ENCODE assay signal across 1 cellular context in the genomic region with DNA sequence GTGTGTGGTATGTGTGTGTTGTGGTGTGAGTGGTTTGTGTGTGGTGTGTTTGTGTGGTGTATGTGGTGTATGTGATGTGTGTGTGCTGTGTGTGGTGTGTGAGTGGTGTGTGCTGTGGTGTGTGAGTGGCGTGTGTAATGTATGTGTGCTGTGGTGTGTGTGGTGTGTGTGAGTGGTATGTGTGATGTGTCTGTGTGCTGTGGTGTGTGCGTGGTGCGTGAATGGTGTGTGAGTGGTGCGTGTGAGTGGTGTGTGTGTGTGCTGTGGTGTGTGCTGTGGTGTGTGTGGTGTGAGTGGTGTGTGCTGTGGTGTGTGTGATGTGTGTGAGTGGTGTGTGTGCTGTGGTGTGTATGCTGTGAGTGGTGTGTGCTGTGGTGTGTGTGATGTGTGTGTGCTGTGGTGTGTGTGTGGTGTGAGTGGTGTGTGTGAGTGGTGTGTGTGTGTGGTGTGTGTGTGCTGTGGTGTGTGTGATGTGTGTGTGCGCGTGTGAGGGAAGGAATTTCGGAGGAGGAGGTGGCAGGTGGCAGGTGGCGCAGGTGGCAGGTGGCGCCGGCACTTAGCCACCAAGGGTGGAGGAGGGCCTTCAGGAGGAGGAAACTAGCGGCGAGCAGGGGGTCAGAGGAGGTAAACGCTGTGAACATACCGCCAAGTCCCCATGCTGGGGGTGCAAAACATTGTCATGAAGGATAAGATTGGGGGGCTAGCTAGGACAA.
TF ChIP-seq lines count a peak whose summit lies in the region.

No MANE protein-coding gene starts in this region.

TF ChIP-seq in HepG2, 621 proteins besides CTCF, POLR2A, EP300 and RAD21 (continued from another document):
- TF ChIP-seq, protein P1, sequence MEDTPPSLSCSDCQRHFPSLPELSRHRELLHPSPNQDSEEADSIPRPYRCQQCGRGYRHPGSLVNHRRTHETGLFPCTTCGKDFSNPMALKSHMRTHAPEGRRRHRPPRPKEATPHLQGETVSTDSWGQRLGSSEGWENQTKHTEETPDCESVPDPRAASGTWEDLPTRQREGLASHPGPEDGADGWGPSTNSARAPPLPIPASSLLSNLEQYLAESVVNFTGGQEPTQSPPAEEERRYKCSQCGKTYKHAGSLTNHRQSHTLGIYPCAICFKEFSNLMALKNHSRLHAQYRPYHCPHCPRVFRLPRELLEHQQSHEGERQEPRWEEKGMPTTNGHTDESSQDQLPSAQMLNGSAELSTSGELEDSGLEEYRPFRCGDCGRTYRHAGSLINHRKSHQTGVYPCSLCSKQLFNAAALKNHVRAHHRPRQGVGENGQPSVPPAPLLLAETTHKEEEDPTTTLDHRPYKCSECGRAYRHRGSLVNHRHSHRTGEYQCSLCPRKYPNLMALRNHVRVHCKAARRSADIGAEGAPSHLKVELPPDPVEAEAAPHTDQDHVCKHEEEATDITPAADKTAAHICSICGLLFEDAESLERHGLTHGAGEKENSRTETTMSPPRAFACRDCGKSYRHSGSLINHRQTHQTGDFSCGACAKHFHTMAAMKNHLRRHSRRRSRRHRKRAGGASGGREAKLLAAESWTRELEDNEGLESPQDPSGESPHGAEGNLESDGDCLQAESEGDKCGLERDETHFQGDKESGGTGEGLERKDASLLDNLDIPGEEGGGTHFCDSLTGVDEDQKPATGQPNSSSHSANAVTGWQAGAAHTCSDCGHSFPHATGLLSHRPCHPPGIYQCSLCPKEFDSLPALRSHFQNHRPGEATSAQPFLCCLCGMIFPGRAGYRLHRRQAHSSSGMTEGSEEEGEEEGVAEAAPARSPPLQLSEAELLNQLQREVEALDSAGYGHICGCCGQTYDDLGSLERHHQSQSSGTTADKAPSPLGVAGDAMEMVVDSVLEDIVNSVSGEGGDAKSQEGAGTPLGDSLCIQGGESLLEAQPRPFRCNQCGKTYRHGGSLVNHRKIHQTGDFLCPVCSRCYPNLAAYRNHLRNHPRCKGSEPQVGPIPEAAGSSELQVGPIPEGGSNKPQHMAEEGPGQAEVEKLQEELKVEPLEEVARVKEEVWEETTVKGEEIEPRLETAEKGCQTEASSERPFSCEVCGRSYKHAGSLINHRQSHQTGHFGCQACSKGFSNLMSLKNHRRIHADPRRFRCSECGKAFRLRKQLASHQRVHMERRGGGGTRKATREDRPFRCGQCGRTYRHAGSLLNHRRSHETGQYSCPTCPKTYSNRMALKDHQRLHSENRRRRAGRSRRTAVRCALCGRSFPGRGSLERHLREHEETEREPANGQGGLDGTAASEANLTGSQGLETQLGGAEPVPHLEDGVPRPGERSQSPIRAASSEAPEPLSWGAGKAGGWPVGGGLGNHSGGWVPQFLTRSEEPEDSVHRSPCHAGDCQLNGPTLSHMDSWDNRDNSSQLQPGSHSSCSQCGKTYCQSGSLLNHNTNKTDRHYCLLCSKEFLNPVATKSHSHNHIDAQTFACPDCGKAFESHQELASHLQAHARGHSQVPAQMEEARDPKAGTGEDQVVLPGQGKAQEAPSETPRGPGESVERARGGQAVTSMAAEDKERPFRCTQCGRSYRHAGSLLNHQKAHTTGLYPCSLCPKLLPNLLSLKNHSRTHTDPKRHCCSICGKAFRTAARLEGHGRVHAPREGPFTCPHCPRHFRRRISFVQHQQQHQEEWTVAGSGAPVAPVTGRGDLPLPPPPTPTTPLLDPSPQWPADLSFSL (CRISPR knock-in tag; IDR thresholded peaks at IDR 0.05) = peak; percentile 98
- TF ChIP-seq CHD2 (IDR thresholded peaks at IDR 0.05; ENCODE audit: low read depth, low read length) (no peak), ATF7 (IDR thresholded peaks at IDR 0.05) (no peak), ATF7 (CRISPR knock-in tag; IDR thresholded peaks at IDR 0.05) (0 out of 2 replicates have a peak, but pooled peaks have one; percentile 24), HNRNPL (IDR thresholded peaks at IDR 0.05; ENCODE audit: low read depth, low read length) (peak; percentile 76), JUN (CRISPR knock-in tag; IDR thresholded peaks at IDR 0.05) (0 out of 2 replicates have a peak, but pooled peaks have one; percentile 6)
